11 cellular contexts compared by ENCODE assay signal in the genomic region with DNA sequence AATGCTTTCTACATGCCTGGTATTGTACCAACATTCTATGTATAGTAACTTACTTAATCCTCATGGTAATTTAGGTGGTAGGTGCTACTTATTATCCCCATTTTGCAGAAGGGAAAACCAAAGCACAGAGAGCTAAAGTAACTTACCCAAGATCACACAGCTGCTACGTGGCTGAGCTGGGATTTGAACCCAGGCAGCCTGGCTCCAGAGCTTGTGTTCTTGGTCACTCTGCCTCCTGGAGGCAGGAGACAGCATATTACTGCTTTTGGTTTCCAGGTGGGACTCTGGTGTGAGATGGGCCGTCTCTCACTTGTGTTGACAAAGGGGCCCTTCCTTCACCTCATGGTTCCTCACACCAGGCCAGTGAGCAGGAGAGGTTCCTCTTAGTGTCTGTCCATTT.
DNase-seq lines count a peak whose midpoint lies in the region; ATAC-seq, FAIRE-seq and TF ChIP-seq lines count a peak whose summit lies in the region.
"Had no signal": no experiment of that assay in that cellular context is flagged by ENCODE, and none has a peak within 500 bp of the region (broad histone marks: within the 10 kb centered on the region; RNA-seq: fewer than 3 reads in every experiment).

No MANE protein-coding gene starts in this region.

- peaks cover 41% of the 10 kb centered on the region for H3K4me1 Mint-ChIP-seq in activated CD4-positive, alpha-beta memory T cell treated with anti-CD3 and anti-CD28 coated beads, Interleukin-2, amount 10 ng/mL, durations not matched to agents 7 days and 5 days
- H3K4me1 Mint-ChIP-seq in activated CD4-positive, alpha-beta memory T cell treated with anti-CD3 and anti-CD28 coated beads for 36 hours (ENCODE audit: low read depth), result peaks cover 23% of the 10 kb centered on the region
- H3K4me1 Mint-ChIP-seq in astrocyte (ENCODE audit: low read depth, unreplicated experiment), result peaks cover 37% of the 10 kb centered on the region

- TF ChIP-seq CTCF in astrocyte (IDR thresholded peaks at IDR 0.05; ENCODE audit: insufficient read depth, low read depth, low read length) (no peak), lower lobe of right lung (IDR thresholded peaks at IDR 0.05) (peak; percentile 8), tibial nerve (IDR thresholded peaks at IDR 0.05) (no peak), body of pancreas (IDR thresholded peaks at IDR 0.05) (no peak)

- POLR2A ChIA-PET in activated CD4-positive, alpha-beta memory T cell treated with anti-CD3 and anti-CD28 coated beads, Interleukin-2, amount 10 ng/mL, durations not matched to agents 7 days and 5 days (lab: Charles Lee), result interaction anchor here (0.9 kb wide), 1 partner anchor 17 kb away, joined by 5 read pairs; no protein-coding TSS in a partner anchor
- POLR2A ChIA-PET in activated CD4-positive, alpha-beta memory T cell treated with anti-CD3 and anti-CD28 coated beads for 36 hours (lab: Charles Lee), result interaction anchor here (1.1 kb wide), 1 partner anchor 55 kb away, joined by 3 read pairs; no protein-coding TSS in a partner anchor

- peak overlapping the region; percentile 65 for H3K27ac Mint-ChIP-seq in activated CD4-positive, alpha-beta memory T cell treated with anti-CD3 and anti-CD28 coated beads, Interleukin-2, amount 10 ng/mL, durations not matched to agents 7 days and 5 days
- no peak overlapping the region for H3K27ac Mint-ChIP-seq in activated CD4-positive, alpha-beta memory T cell treated with anti-CD3 and anti-CD28 coated beads for 36 hours
- peak overlapping the region; percentile 95 for H3K27ac Mint-ChIP-seq in astrocyte (ENCODE audit: unreplicated experiment)

- H3K9ac ChIP-seq in astrocyte (ENCODE audit: low read length), result peak overlapping the region; percentile 69

- peaks cover 11% of the 10 kb centered on the region for H3K36me3 Mint-ChIP-seq in activated CD4-positive, alpha-beta memory T cell treated with anti-CD3 and anti-CD28 coated beads, Interleukin-2, amount 10 ng/mL, durations not matched to agents 7 days and 5 days (ENCODE audit: low read depth)
- no peaks in the 10 kb centered on the region for H3K36me3 Mint-ChIP-seq in activated CD4-positive, alpha-beta memory T cell treated with anti-CD3 and anti-CD28 coated beads for 36 hours
- H3K36me3 Mint-ChIP-seq in astrocyte (ENCODE audit: low read depth, unreplicated experiment), result peaks cover 17% of the 10 kb centered on the region

- H3K27ac ChIP-seq in astrocyte (ENCODE audit: low read depth, low read length), result peak overlapping the region; percentile 87
- H3K27ac ChIP-seq in lower lobe of right lung, result peak overlapping the region; percentile 88
- peak overlapping the region in 3 of 4 donors; percentile 77 to 92 (median 84) for H3K27ac ChIP-seq in tibial nerve
- peak overlapping the region in 2 of 4 donors; percentile 5 to 69 for H3K27ac ChIP-seq in body of pancreas

- 67 to 82% methylated on average over 2 of the region's 2 CpGs for WGBS in tibial nerve, 2 donors
- WGBS in body of pancreas, 2 donors, result 83 to 87% methylated on average over 2 of the region's 2 CpGs

- no peak overlapping the region for H3K4me3 Mint-ChIP-seq in activated CD4-positive, alpha-beta memory T cell treated with anti-CD3 and anti-CD28 coated beads, Interleukin-2, amount 10 ng/mL, durations not matched to agents 7 days and 5 days
- no peak overlapping the region for H3K4me3 Mint-ChIP-seq in activated CD4-positive, alpha-beta memory T cell treated with anti-CD3 and anti-CD28 coated beads for 36 hours
- H3K4me3 Mint-ChIP-seq in astrocyte (ENCODE audit: unreplicated experiment), result no peak overlapping the region

- peaks cover 40% of the 10 kb centered on the region for H3K4me1 ChIP-seq in astrocyte (ENCODE audit: insufficient read depth, low read length)
- peaks cover 90% of the 10 kb centered on the region for H3K4me1 ChIP-seq in lower lobe of right lung
- peaks cover 0 to 100% (median 49%) of the 10 kb centered on the region in 4 donors for H3K4me1 ChIP-seq in tibial nerve
- peaks cover 48% of the 10 kb centered on the region for H3K4me1 ChIP-seq in body of pancreas

- H3K27me3 ChIP-seq in astrocyte (ENCODE audit: insufficient read depth, low read length) (no peaks in the 10 kb centered on the region), lower lobe of right lung (ENCODE audit: low read depth) (no peaks in the 10 kb centered on the region), tibial nerve (no peaks in the 10 kb centered on the region), body of pancreas (no peaks in the 10 kb centered on the region)

- TF ChIP-seq POLR2A in tibial nerve (IDR thresholded peaks at IDR 0.05) (no peak), body of pancreas (IDR thresholded peaks at IDR 0.05) (no peak)

- ATAC-seq in lower lobe of right lung (no peak), HG02759 (IDR thresholded peaks at IDR 0.05; ENCODE audit: unreplicated experiment) (no peak), body of pancreas (no peak)

- TF ChIP-seq EP300 in tibial nerve (IDR thresholded peaks at IDR 0.05), result no peak

- H3K36me3 ChIP-seq in astrocyte (ENCODE audit: insufficient read depth, low read length), result peaks cover 4% of the 10 kb centered on the region
- H3K36me3 ChIP-seq in lower lobe of right lung, result peaks cover 18% of the 10 kb centered on the region
- peaks cover 0 to 14% (median 0%) of the 10 kb centered on the region in 3 donors for H3K36me3 ChIP-seq in tibial nerve
- no peaks in the 10 kb centered on the region for H3K36me3 ChIP-seq in body of pancreas (replicated peaks in 1 of 2; ENCODE audit: insufficient read depth in 1 of 2, low read depth in 2 of 2)

- H3K79me2 ChIP-seq in astrocyte (ENCODE audit: insufficient read depth, low read length), result peaks cover 78% of the 10 kb centered on the region

- CTCF ChIA-PET in activated CD4-positive, alpha-beta memory T cell treated with anti-CD3 and anti-CD28 coated beads, Interleukin-2, amount 10 ng/mL, durations not matched to agents 7 days and 5 days (lab: Charles Lee), result interaction anchor here (0.7 to 1.0 kb wide), 2 partner anchors 10 to 19 kb away, joined by 3 to 4 read pairs; no protein-coding TSS in a partner anchor
- CTCF ChIA-PET in activated CD4-positive, alpha-beta memory T cell treated with anti-CD3 and anti-CD28 coated beads for 36 hours (lab: Charles Lee), result no interaction called here

- no peak overlapping the region for H3K4me3 ChIP-seq in astrocyte (ENCODE audit: insufficient read depth, low read depth, low read length)
- no peak overlapping the region for H3K4me3 ChIP-seq in lower lobe of right lung
- H3K4me3 ChIP-seq in tibial nerve, result no peak overlapping the region
- H3K4me3 ChIP-seq in body of pancreas, result no peak overlapping the region

- DNase-seq in activated CD4-positive, alpha-beta memory T cell treated with anti-CD3 and anti-CD28 coated beads, Interleukin-2, amount 10 ng/mL, durations not matched to agents 7 days and 5 days, result no peak
- no peak for DNase-seq in activated CD4-positive, alpha-beta memory T cell treated with anti-CD3 and anti-CD28 coated beads for 36 hours
- DNase-seq in astrocyte (ENCODE audit: low read depth), result no peak
- DNase-seq in lower lobe of right lung, result no peak
- DNase-seq in tibial nerve (ENCODE audit: low spot score in 2 of 2), result no peak
- DNase-seq in body of pancreas, result no peak
- no peak for DNase-seq in midbrain (lab: John Stamatoyannopoulos, UW)
- DNase-seq: ACHN; activated CD4-positive, alpha-beta T cell treated with anti-CD3 and anti-CD28 coated beads, Interleukin-2, amount 50 U/mL, for 1 hour; cerebellar nuclear complex had no signal

- peak overlapping the region; percentile 70 for H3K4me2 ChIP-seq in astrocyte (ENCODE audit: low read length)

- intact Hi-C loops in activated CD4-positive, alpha-beta memory T cell treated with anti-CD3 and anti-CD28 coated beads for 36 hours (cut with micrococcal nuclease), result loop anchor here (2.0 kb wide), 1 partner anchor 19 kb away; no protein-coding TSS in a partner anchor
- intact Hi-C loops in lower lobe of right lung (cut with DNase I), result no loop called here
- intact Hi-C loops in body of pancreas (cut with DNase I), result no loop called here

- no peaks in the 10 kb centered on the region for H3K9me3 Mint-ChIP-seq in activated CD4-positive, alpha-beta memory T cell treated with anti-CD3 and anti-CD28 coated beads, Interleukin-2, amount 10 ng/mL, durations not matched to agents 7 days and 5 days
- no peaks in the 10 kb centered on the region for H3K9me3 Mint-ChIP-seq in activated CD4-positive, alpha-beta memory T cell treated with anti-CD3 and anti-CD28 coated beads for 36 hours
- H3K9me3 Mint-ChIP-seq in astrocyte (ENCODE audit: unreplicated experiment), result no peaks in the 10 kb centered on the region

- peaks cover 92% of the 10 kb centered on the region for H4K20me1 ChIP-seq in astrocyte (ENCODE audit: insufficient read depth, low read length)

- H3K27me3 Mint-ChIP-seq in activated CD4-positive, alpha-beta memory T cell treated with anti-CD3 and anti-CD28 coated beads, Interleukin-2, amount 10 ng/mL, durations not matched to agents 7 days and 5 days, result no peaks in the 10 kb centered on the region
- H3K27me3 Mint-ChIP-seq in activated CD4-positive, alpha-beta memory T cell treated with anti-CD3 and anti-CD28 coated beads for 36 hours, result no peaks in the 10 kb centered on the region
- H3K27me3 Mint-ChIP-seq in astrocyte (ENCODE audit: low read depth, unreplicated experiment), result no peaks in the 10 kb centered on the region

- FAIRE-seq in astrocyte (lab: Jason Lieb, UNC), result no peak

- H3K9me3 ChIP-seq in astrocyte (ENCODE audit: insufficient read depth, low read depth, low read length), result no peaks in the 10 kb centered on the region
- H3K9me3 ChIP-seq in lower lobe of right lung, result no peaks in the 10 kb centered on the region
- H3K9me3 ChIP-seq in tibial nerve, result no peaks in the 10 kb centered on the region
- H3K9me3 ChIP-seq in body of pancreas, result no peaks in the 10 kb centered on the region

- no peak overlapping the region for H2AFZ ChIP-seq in astrocyte (ENCODE audit: low read depth, low read length)
